In the genomic region with DNA sequence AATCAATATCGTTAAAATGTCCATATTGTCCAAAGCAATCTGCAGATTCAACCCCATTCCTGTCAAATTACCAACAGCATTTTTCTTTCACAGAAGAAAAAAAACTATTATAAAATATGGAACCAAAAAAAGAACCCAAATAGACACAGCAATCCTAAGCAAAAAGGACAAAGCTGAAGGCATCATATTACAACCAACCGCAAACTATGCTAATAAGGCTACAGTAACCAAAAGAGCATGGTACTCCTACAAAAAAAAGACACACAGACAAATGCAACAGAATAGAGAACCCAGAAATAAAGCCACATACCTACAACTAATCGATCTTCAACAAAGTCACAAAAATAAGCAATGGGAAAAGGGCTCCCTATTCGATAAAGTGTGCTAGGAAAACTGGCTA, we compare ENCODE assay signal across 18 cellular contexts. TPM values are rescaled to one million over a fixed set of nuclear protein-coding genes. Genes with fewer than 3 reads are reported as not detected.
A peak's percentile ranks its signal among the peaks of the same experiment; 100 is the strongest.
DNase-seq lines count a peak whose midpoint lies in the region; ATAC-seq and TF ChIP-seq lines count a peak whose summit lies in the region.
"Had no signal": no experiment of that assay in that cellular context is flagged by ENCODE, and none has a peak within 500 bp of the region (broad histone marks: within the 10 kb centered on the region; RNA-seq: fewer than 3 reads in every experiment).

No MANE protein-coding gene starts in this region.

- H3K27ac ChIP-seq in A673 (ENCODE audit: low read depth, low read length, poor library complexity, severe bottlenecking) (no peak overlapping the region), HUES64 (ENCODE audit: low read depth, low read length) (peak overlapping the region; percentile 40; the same call in 1 of the 2 replicates), trophoblast cell (ENCODE audit: low read depth, low read length) (no peak overlapping the region)
- H3K27ac ChIP-seq: A549, Peyer's patch had no signal

- no peak overlapping the region for H2BK12ac ChIP-seq in trophoblast cell (ENCODE audit: low read length)

- H3K4me2 ChIP-seq in trophoblast cell (ENCODE audit: low read length) = no peak overlapping the region
- H3K4me2 ChIP-seq: A549 had no signal

- no TSS peak for BruUV-seq in A673 (replicated peaks; lab: Mats Ljungman, UMichigan)

- CTCF ChIA-PET in A673 (lab: Charles Lee) = no interaction called here

- no peak overlapping the region for H2AFZ ChIP-seq in trophoblast cell (ENCODE audit: insufficient read depth, low read length, poor library complexity)

- peaks cover 10% of the 10 kb centered on the region for H3K9me3 Mint-ChIP-seq in activated naive CD8-positive, alpha-beta T cell treated with anti-CD3 and anti-CD28 coated beads, Interleukin-2, amount 50 U/mL, for 24 hours

- H3K9me3 ChIP-seq in A673 (ENCODE audit: low read depth, low read length, poor library complexity, severe bottlenecking) (no peaks in the 10 kb centered on the region), HUES64 (ENCODE audit: insufficient read depth, low read depth, low read length) (no peaks in the 10 kb centered on the region), adipocyte (ENCODE audit: control insufficient read depth, low read length) (no peaks in the 10 kb centered on the region), trophoblast cell (ENCODE audit: insufficient read depth, low read depth, low read length) (no peaks in the 10 kb centered on the region)
- H3K9me3 ChIP-seq: A549, Peyer's patch had no signal

- no peak overlapping the region for H3K14ac ChIP-seq in trophoblast cell (ENCODE audit: low read length)

- POLR2A ChIA-PET in A673 (lab: Charles Lee; ENCODE audit: low non-redundant PET) = no interaction called here

- H3K79me1 ChIP-seq in trophoblast cell (ENCODE audit: low read length) = no peaks in the 10 kb centered on the region

- H3K4me3 ChIP-seq in A673 (ENCODE audit: low read depth, low read length, poor library complexity, severe bottlenecking) (no peak overlapping the region), HUES64 (ENCODE audit: low read length) (no peak overlapping the region), adipocyte (ENCODE audit: low read length) (no peak overlapping the region), fibroblast of villous mesenchyme (ENCODE audit: low read depth, low read length) (no peak overlapping the region), trophoblast cell (ENCODE audit: low read depth, low read length) (no peak overlapping the region), H7 (ENCODE audit: insufficient read depth, low read depth, low read length) (no peak overlapping the region)
- H3K4me3 ChIP-seq: A549, Peyer's patch had no signal

- H3K4me1 ChIP-seq in A673 (ENCODE audit: insufficient read depth, low read length, poor library complexity, severe bottlenecking) = no peaks in the 10 kb centered on the region
- H3K4me1 ChIP-seq in HUES64 (ENCODE audit: insufficient read depth, low read length) = peaks cover 32% of the 10 kb centered on the region
- H3K4me1 ChIP-seq in adipocyte (ENCODE audit: control insufficient read depth, insufficient read depth, low read length) = no peaks in the 10 kb centered on the region
- H3K4me1 ChIP-seq in trophoblast cell (ENCODE audit: control insufficient read depth in 1 of 2, insufficient read depth in 2 of 2, low read length in 2 of 2) = no peaks in the 10 kb centered on the region
- H3K4me1 ChIP-seq: A549, Peyer's patch had no signal

- H2BK5ac ChIP-seq in trophoblast cell (ENCODE audit: low read depth, low read length, poor library complexity) = no peak overlapping the region

- H3K36me3 Mint-ChIP-seq in activated naive CD8-positive, alpha-beta T cell treated with anti-CD3 and anti-CD28 coated beads, Interleukin-2, amount 50 U/mL, for 24 hours (ENCODE audit: low read depth) = peaks cover 26% of the 10 kb centered on the region

- no peak overlapping the region for H4K12ac ChIP-seq in trophoblast cell (ENCODE audit: low read depth, low read length)

- H4K8ac ChIP-seq in trophoblast cell (ENCODE audit: low read depth, low read length) = no peak overlapping the region

- no peaks in the 10 kb centered on the region for H3K27me3 ChIP-seq in A673 (replicated peaks; ENCODE audit: insufficient read depth, low read depth, low read length, poor library complexity)
- no peaks in the 10 kb centered on the region for H3K27me3 ChIP-seq in HUES64 (ENCODE audit: insufficient read depth, low read length)
- H3K27me3 ChIP-seq in adipocyte (replicated peaks; ENCODE audit: control insufficient read depth, insufficient read depth, low read length) = no peaks in the 10 kb centered on the region
- no peaks in the 10 kb centered on the region for H3K27me3 ChIP-seq in trophoblast cell (ENCODE audit: insufficient read depth, low read length)
- H3K27me3 ChIP-seq in H7 (ENCODE audit: control insufficient read depth, insufficient read depth, low read length) = no peaks in the 10 kb centered on the region
- H3K27me3 ChIP-seq: Peyer's patch had no signal

- ATAC-seq in activated naive CD8-positive, alpha-beta T cell treated with anti-CD3 and anti-CD28 coated beads, Interleukin-2, amount 50 U/mL, for 24 hours = no peak
- ATAC-seq: A549 had no signal

- intact Hi-C loops in A673 (cut with micrococcal nuclease; ENCODE audit: unreplicated experiment) = no loop called here

- H2BK120ac ChIP-seq in trophoblast cell (ENCODE audit: insufficient read depth, low read length, poor library complexity) = no peak overlapping the region

- no peaks in the 10 kb centered on the region for H3K36me3 ChIP-seq in A673 (ENCODE audit: insufficient read depth, low read length, poor library complexity, severe bottlenecking)
- no peaks in the 10 kb centered on the region for H3K36me3 ChIP-seq in HUES64 (ENCODE audit: insufficient read depth, low read length)
- no peaks in the 10 kb centered on the region for H3K36me3 ChIP-seq in adipocyte (ENCODE audit: control insufficient read depth, insufficient read depth, low read length, severe bottlenecking)
- peaks cover 0 to 1% of the 10 kb centered on the region in 2 experiments for H3K36me3 ChIP-seq in trophoblast cell (ENCODE audit: control insufficient read depth in 1 of 2, insufficient read depth in 2 of 2, low read length in 2 of 2)
- H3K36me3 ChIP-seq in H7 (replicated peaks; ENCODE audit: control insufficient read depth, insufficient read depth, low read length) = no peaks in the 10 kb centered on the region
- H3K36me3 ChIP-seq: Peyer's patch had no signal

- H3K4me3 Mint-ChIP-seq in activated naive CD8-positive, alpha-beta T cell treated with anti-CD3 and anti-CD28 coated beads, Interleukin-2, amount 50 U/mL, for 24 hours = no peak overlapping the region
- H3K4me3 Mint-ChIP-seq: HFFc6 had no signal

- no peak overlapping the region for H3K18ac ChIP-seq in trophoblast cell (ENCODE audit: low read length)

- no peak overlapping the region for H3K27ac Mint-ChIP-seq in activated naive CD8-positive, alpha-beta T cell treated with anti-CD3 and anti-CD28 coated beads, Interleukin-2, amount 50 U/mL, for 24 hours
- H3K27ac Mint-ChIP-seq: HFFc6 had no signal

- H3K4ac ChIP-seq in trophoblast cell (ENCODE audit: low read depth, low read length) = no peak overlapping the region

- TF ChIP-seq CTCF in A673 (conservative IDR thresholded peaks at IDR 0.05; ENCODE audit: low read depth, low read length) = no peak
- TF ChIP-seq CTCF in fibroblast of villous mesenchyme (IDR thresholded peaks at IDR 0.05; ENCODE audit: insufficient read depth, low read depth, low read length) = no peak

- no peak overlapping the region for H2AK5ac ChIP-seq in trophoblast cell (ENCODE audit: low read length)

- H3K23ac ChIP-seq in trophoblast cell (ENCODE audit: low read length) = no peak overlapping the region

- WGBS in HUES64 = 87% methylated on average over 4 of the region's 4 CpGs
- WGBS in trophoblast cell (ENCODE audit: extremely low coverage, insufficient coverage, insufficient read length) = no CpG with 5 or more reads among the region's 4 CpGs

- H3K4me1 Mint-ChIP-seq in activated naive CD8-positive, alpha-beta T cell treated with anti-CD3 and anti-CD28 coated beads, Interleukin-2, amount 50 U/mL, for 24 hours = peaks cover 42% of the 10 kb centered on the region

- DNase-seq in A673 (ENCODE audit: low spot score) (peak; percentile 9), adipocyte (ENCODE audit: low read depth) (peak; percentile 54), fibroblast of villous mesenchyme (ENCODE audit: low read depth) (peak; percentile 27), trophoblast cell (no peak), NCI-H1105 treated with DMSO at 0.1 percent for 48 hours (lab: John Stamatoyannopoulos, UW) (no peak), H7 (no peak)
- no peak for DNase-seq in activated naive CD8-positive, alpha-beta T cell treated with anti-CD3 and anti-CD28 coated beads, Interleukin-2, amount 50 U/mL, for 24 hours
- DNase-seq: AML-193, Calu3, KG1, NCI-H1930, NCI-H345, NCI-H82, Peyer's patch, Right ventricle myocardium superior had no signal

- no peaks in the 10 kb centered on the region for H3K79me2 ChIP-seq in trophoblast cell (ENCODE audit: control insufficient read depth, insufficient read depth, low read length, poor library complexity)

- no peaks in the 10 kb centered on the region for H3K27me3 Mint-ChIP-seq in activated naive CD8-positive, alpha-beta T cell treated with anti-CD3 and anti-CD28 coated beads, Interleukin-2, amount 50 U/mL, for 24 hours

- no peak overlapping the region for H3K9ac ChIP-seq in HUES64 (ENCODE audit: low read depth, low read length)
- no peak overlapping the region for H3K9ac ChIP-seq in adipocyte (ENCODE audit: low read length)
- H3K9ac ChIP-seq in trophoblast cell (ENCODE audit: low read length) = no peak overlapping the region

- no peak overlapping the region for H4K91ac ChIP-seq in trophoblast cell (ENCODE audit: low read depth, low read length)

RNA-seq across cellular contexts. Expression of a gene that starts 49.2 kb away (rescaled TPM):
- total RNA-seq in A673 (2021) = 30.2 and 31.8 TPM in 2 replicates
- 17.8 TPM for polyA plus RNA-seq in HUES64 (2013, experiment 1 of 2)
- polyA plus RNA-seq in HUES64 (2013, experiment 2 of 2) = 18.5 TPM
- total RNA-seq in fibroblast of villous mesenchyme = 22.9 and 38.0 TPM in 2 replicates
- polyA plus RNA-seq in trophoblast cell (2013) = 9.7 and 9.8 TPM in 2 replicates
- 26.9 and 36.0 TPM in 2 replicates for total RNA-seq in H7 (2014; rRNA removed; shearing (Covaris generic))

Comparison
In these comparisons a context has a peak if more than half of its experiments do, and no peak if none do; other contexts are left out.
1. DNase-seq: peak in A673 (single experiment), adipocyte (single experiment) and fibroblast of villous mesenchyme (single experiment); none in activated naive CD8-positive, alpha-beta T cell treated with anti-CD3 and anti-CD28 coated beads, Interleukin-2, amount 50 U/mL, for 24 hours (single experiment), trophoblast cell (0 of 2), NCI-H1105 treated with DMSO at 0.1 percent for 48 hours (single experiment) and H7 (single experiment).